8 cellular contexts compared by ENCODE assay signal in the genomic region with DNA sequence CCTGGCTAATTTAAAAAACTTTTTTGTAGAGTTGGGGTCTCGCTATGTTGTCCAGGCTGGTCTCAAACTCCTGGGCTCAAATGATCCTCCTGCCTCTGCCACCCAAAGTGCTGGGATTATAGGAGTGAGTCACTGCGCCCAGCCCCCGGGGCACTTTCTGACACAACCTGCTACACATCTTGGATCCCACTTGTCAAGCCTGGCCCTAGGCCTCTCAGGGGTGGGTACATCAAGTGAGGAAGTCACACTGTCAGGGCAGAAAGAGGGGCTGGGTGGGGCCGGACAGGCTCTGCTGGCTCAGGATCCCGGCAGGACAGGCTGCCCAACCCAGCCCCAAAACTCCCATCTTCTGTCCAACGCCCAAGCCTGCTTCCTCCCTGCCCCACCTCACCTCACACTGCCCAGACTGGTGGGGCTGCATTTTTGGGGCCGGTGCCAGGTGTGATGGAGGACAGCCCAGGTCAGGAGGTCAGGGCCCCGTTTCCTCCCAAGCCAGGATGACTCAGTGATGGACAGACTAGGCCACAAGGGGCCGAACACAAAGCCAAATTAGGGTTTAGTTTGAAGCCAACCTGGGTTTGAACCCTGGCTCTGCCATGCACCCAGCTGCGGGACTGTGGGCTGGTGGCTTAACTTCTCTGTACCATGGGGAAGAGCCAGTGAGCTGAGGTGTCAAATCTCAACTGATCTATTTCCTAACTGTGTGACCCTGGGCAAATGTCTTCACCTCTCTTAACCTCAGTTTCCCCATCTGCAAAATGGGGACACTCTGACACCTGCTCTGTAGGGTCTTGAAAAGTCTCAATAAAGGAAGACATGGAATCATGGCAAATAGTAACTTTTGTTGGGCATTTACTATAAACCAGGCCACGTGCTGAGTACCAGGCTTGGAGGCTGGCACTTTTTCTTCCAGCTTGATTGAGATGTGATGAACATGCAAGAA. TPM values are rescaled to one million over a fixed set of nuclear protein-coding genes. Genes with fewer than 3 reads are reported as not detected.
A peak's percentile ranks its signal among the peaks of the same experiment; 100 is the strongest.
DNase-seq lines count a peak whose midpoint lies in the region; ATAC-seq, FAIRE-seq and TF ChIP-seq lines count a peak whose summit lies in the region.
"Had no signal": no experiment of that assay in that cellular context is flagged by ENCODE, and none has a peak within 500 bp of the region (broad histone marks: within the 10 kb centered on the region; RNA-seq: fewer than 3 reads in every experiment).

No MANE protein-coding gene starts in this region.

- peak overlapping the region; percentile 55 for H3K9ac ChIP-seq in HUES6 (ENCODE audit: low read length)
- no peak overlapping the region for H3K9ac ChIP-seq in K562 (ENCODE audit: insufficient read depth in 1 of 2, low read depth in 2 of 2, low read length in 2 of 2)

- H3K27me3 ChIP-seq in HUES6 (ENCODE audit: control insufficient read depth, insufficient read depth, low read length): no peaks in the 10 kb centered on the region
- peaks cover 3 to 44% of the 10 kb centered on the region in 2 experiments; a peak in 3 of 5 replicates for H3K27me3 ChIP-seq in K562 (ENCODE audit: control insufficient read depth in 2 of 2, insufficient read depth in 2 of 2, low read length in 2 of 2)
- peaks cover 0 to 11% of the 10 kb centered on the region in 2 donors for H3K27me3 ChIP-seq in left lung
- H3K27me3 ChIP-seq in transverse colon: no peaks in the 10 kb centered on the region

- whole genome bisulfite sequencing in K562 (ENCODE audit: insufficient coverage, low coverage, missing lambda C conversion rate): 7% methylated on average over 9 of the region's 11 CpGs
- 47% methylated on average over 11 of the region's 11 CpGs; no CpG with 5 or more reads in 1 of the 2 donors for WGBS in transverse colon (ENCODE audit: low coverage in 1 of 2), 2 donors

- H3K27ac ChIP-seq in HUES6 (ENCODE audit: low read depth, low read length): no peak overlapping the region; the same call in 1 of the 2 replicates
- H3K27ac ChIP-seq in K562 (ENCODE audit: extremely low read depth, low read depth, low read length): no peak overlapping the region
- H3K27ac ChIP-seq in left lung: peak overlapping the region; percentile 63 to 73
- H3K27ac ChIP-seq in transverse colon: peak overlapping the region; percentile 60 to 89 (median 79)

- H3K79me2 ChIP-seq in K562 (ENCODE audit: control insufficient read depth, insufficient read depth, low read length): no peaks in the 10 kb centered on the region

- CTCF ChIA-PET in K562 (lab: Yijun Ruan, JAX; ENCODE audit: low intra/inter-chr PET ratio): no interaction called here

- H3K9me3 ChIP-seq in HUES6 (ENCODE audit: control insufficient read depth, insufficient read depth, low read depth, low read length) (no peaks in the 10 kb centered on the region), K562 (replicated peaks; ENCODE audit: control insufficient read depth, insufficient read depth, low read depth, low read length) (no peaks in the 10 kb centered on the region), left lung (no peaks in the 10 kb centered on the region), transverse colon (no peaks in the 10 kb centered on the region)

- TF ChIP-seq POLR2A in K562 (conservative IDR thresholded peaks at IDR 0.05) (no peak), transverse colon (IDR thresholded peaks at IDR 0.05) (no peak)

- TF ChIP-seq CTCF in K562 (IDR thresholded peaks at IDR 0.05 in 2 of 3, conservative IDR thresholded peaks at IDR 0.05 in 1 of 3; ENCODE audit: insufficient read depth in 2 of 3, low read depth in 1 of 3, low read length in 3 of 3) (no peak), left lung (IDR thresholded peaks at IDR 0.05) (no peak), transverse colon (IDR thresholded peaks at IDR 0.05) (no peak)

- no TSS peak for BruUV-seq in K562 (replicated peaks; lab: Mats Ljungman, UMichigan)

- H3K36me3 ChIP-seq in HUES6 (ENCODE audit: control insufficient read depth, insufficient read depth, low read length) (no peaks in the 10 kb centered on the region), K562 (ENCODE audit: control insufficient read depth, insufficient read depth, low read length) (no peaks in the 10 kb centered on the region), left lung (no peaks in the 10 kb centered on the region), transverse colon (no peaks in the 10 kb centered on the region)

- intact Hi-C loops in K562 (cut with micrococcal nuclease) (no loop called here), left lung (cut with DNase I) (no loop called here), transverse colon (cut with DNase I; ENCODE audit: low total_unique reads) (no loop called here)

- H4K20me1 ChIP-seq in K562 (replicated peaks; ENCODE audit: control insufficient read depth, insufficient read depth, low read length): 0 out of 2 replicates have a peak, but pooled peaks cover 3% of the 10 kb centered on the region

- H3K4me2 ChIP-seq in K562 (ENCODE audit: insufficient read depth, low read length): no peak overlapping the region

- no peak overlapping the region for H3K4me3 ChIP-seq in HUES6 (ENCODE audit: low read depth, low read length)
- no peak overlapping the region for H3K4me3 ChIP-seq in K562
- H3K4me3 ChIP-seq in left lung: no peak overlapping the region
- H3K4me3 ChIP-seq in transverse colon: no peak overlapping the region

- DNase-seq in K562 (ENCODE audit: extremely low read depth in 1 of 4, low spot score in 3 of 4) (no peak), left lung (peak; percentile 59 to 83), transverse colon (no peak), D341Med (ENCODE audit: low spot score) (no peak), foreskin melanocyte (no peak)
- DNase-seq in activated CD4-positive, alpha-beta T cell treated with anti-CD3 and anti-CD28 coated beads for 48 hours: no peak
- DNase-seq: activated CD8-positive, alpha-beta memory T cell treated with anti-CD3 and anti-CD28 coated beads, Interleukin-2, amount 50 U/mL, for 48 hours had no signal

- H3K4me1 ChIP-seq in HUES6 (ENCODE audit: control insufficient read depth, insufficient read depth, low read length) (peaks cover 60% of the 10 kb centered on the region), K562 (replicated peaks in 1 of 2; ENCODE audit: control insufficient read depth in 2 of 2, insufficient read depth in 2 of 2, low read length in 2 of 2) (peaks cover 4 to 33% of the 10 kb centered on the region in 2 experiments; a peak in 3 of 5 replicates), left lung (peaks cover 27 to 37% of the 10 kb centered on the region in 2 donors), transverse colon (peaks cover 20 to 35% (median 29%) of the 10 kb centered on the region in 4 donors)

- TF ChIP-seq RAD21 in K562 (CRISPR knock-in tag; conservative IDR thresholded peaks at IDR 0.05 in 1 of 2, IDR thresholded peaks at IDR 0.05 in 1 of 2): no peak

- in situ Hi-C loops in K562 (cut with MboI): no loop called here
- in situ Hi-C loops in transverse colon (cut with MboI; ENCODE audit: low pct_ligation_motif_present in 1 of 4, low pct_unique_long_range_greater_than_20kb in 1 of 4, low sequenced_read_pairs in 3 of 4): loop anchor here in 1 of 4 donors (10.0 kb wide), 1 partner anchor 101 kb away; a partner anchor contains a TSS

- ATAC-seq in K562 (no peak), left lung (peak; percentile 15)

- TF ChIP-seq EP300 in K562 (IDR thresholded peaks at IDR 0.05; ENCODE audit: low read length): no peak
- TF ChIP-seq EP300 in transverse colon (IDR thresholded peaks at IDR 0.05; ENCODE audit: low read depth): no peak

- POLR2A ChIA-PET in K562 (lab: Yijun Ruan, JAX): no interaction called here

- FAIRE-seq in K562 (lab: Jason Lieb, UNC): no peak

- no peak overlapping the region for H2AFZ ChIP-seq in K562 (ENCODE audit: low read depth, low read length)

- no peaks in the 10 kb centered on the region for H3K9me1 ChIP-seq in K562 (ENCODE audit: control insufficient read depth, insufficient read depth, low read length)

RNA-seq across cellular contexts. Expression of a gene that starts 8.9 kb away (rescaled TPM):
- total RNA-seq in K562 (2011; cell fraction: chromatin; rRNA removed; ENCODE audit: low replicate concordance): 0.07 and 0.19 TPM in 2 replicates
- 0.17 and 0.53 TPM in 2 replicates for total RNA-seq in K562 (2011; cell fraction: nucleolus; rRNA removed)
- total RNA-seq in K562 (2011; cell fraction: nucleoplasm; rRNA removed): 0.44 TPM in 1 of 2 replicates, not detected in the other
- 0.09 and 0.16 TPM in 2 replicates for total RNA-seq in K562 (2014; rRNA removed)
- total RNA-seq in K562 (2014; rRNA removed; fragmentation: Illumina TruSeq; extraction: Trizol): 0.03 TPM in 1 of 2 replicates, not detected in the other
- 0.04 TPM in 1 of 2 replicates, not detected in the other for total RNA-seq in K562 (2015; rRNA removed; fragmentation: Illumina TruSeq; extraction: Trizol)
- total RNA-seq in K562 (2021): 0.07 and 0.13 TPM in 2 replicates
- polyA plus RNA-seq in K562 (2011; rRNA removed): 0.05 and 0.07 TPM in 2 replicates
- polyA plus RNA-seq in K562 (2011; cell fraction: cytosol; rRNA removed): 0.04 TPM in 2 replicates
- 0.11 and 0.33 TPM in 2 replicates for polyA plus RNA-seq in K562 (2011; cell fraction: nucleus; rRNA removed)
- 0.13 and 0.22 TPM in 2 replicates for polyA plus RNA-seq in K562 (2012)
- 0.03 and 0.10 TPM in 2 replicates for polyA plus RNA-seq in K562 (2014; fragmentation: Illumina TruSeq; extraction: Trizol)
- polyA plus RNA-seq in K562 (2014; fragmentation: Nextera tagmentation; extraction: Ambion mirVana): under 1 TPM in 1 of 2 experiments, not detected in 1; 0.15 TPM
- 0.01 and 0.03 TPM in 2 replicates for polyA plus RNA-seq in K562 (2014; rRNA removed)
- 0.11 and 0.39 TPM in 2 replicates for polyA minus RNA-seq in K562 (2011; rRNA and poly(A)+ RNA removed)
- polyA minus RNA-seq in K562 (2011; cell fraction: cytosol; rRNA and poly(A)+ RNA removed): 0.19 and 0.27 TPM in 2 replicates
- 0.11 and 0.13 TPM in 2 replicates for polyA minus RNA-seq in K562 (2011; cell fraction: nucleus; rRNA and poly(A)+ RNA removed)
- total RNA-seq in left lung: 10 to 100 TPM; 69.8 to 77.1 TPM
- total RNA-seq in transverse colon: 10 to 100 TPM; 13.5 to 28.8 (median 22.8) TPM

RNA-seq across cellular contexts. Expression of a gene that starts 12.3 kb away (rescaled TPM):
- total RNA-seq in K562 (2011; cell fraction: chromatin; rRNA removed; ENCODE audit: low replicate concordance): 0.44 TPM in 1 of 2 replicates, not detected in the other
- not detected in 2 replicates for total RNA-seq in K562 (2011; cell fraction: nucleolus; rRNA removed)
- 0.22 TPM in 1 of 2 replicates, not detected in the other for total RNA-seq in K562 (2011; cell fraction: nucleoplasm; rRNA removed)
- not detected in 2 replicates for total RNA-seq in K562 (2014; rRNA removed)
- total RNA-seq in K562 (2014; rRNA removed; fragmentation: Illumina TruSeq; extraction: Trizol): not detected in 2 replicates
- not detected in 2 replicates for total RNA-seq in K562 (2015; rRNA removed; fragmentation: Illumina TruSeq; extraction: Trizol)
- total RNA-seq in K562 (2021): 0.22 TPM in 1 of 2 replicates, not detected in the other
- not detected in 2 replicates for polyA plus RNA-seq in K562 (2011; rRNA removed)
- polyA plus RNA-seq in K562 (2011; cell fraction: cytosol; rRNA removed): 0.01 and 0.15 TPM in 2 replicates
- polyA plus RNA-seq in K562 (2011; cell fraction: nucleus; rRNA removed): 0.01 TPM in 2 replicates
- polyA plus RNA-seq in K562 (2012): not detected in 2 replicates
- polyA plus RNA-seq in K562 (2014; fragmentation: Illumina TruSeq; extraction: Trizol): not detected in 2 replicates
- not detected for polyA plus RNA-seq in K562 (2014; fragmentation: Nextera tagmentation; extraction: Ambion mirVana)
- polyA plus RNA-seq in K562 (2014; rRNA removed): 0.11 TPM in 1 of 2 replicates, not detected in the other
- polyA minus RNA-seq in K562 (2011; rRNA and poly(A)+ RNA removed): not detected in 2 replicates
- not detected in 2 replicates for polyA minus RNA-seq in K562 (2011; cell fraction: cytosol; rRNA and poly(A)+ RNA removed)
- not detected in 2 replicates for polyA minus RNA-seq in K562 (2011; cell fraction: nucleus; rRNA and poly(A)+ RNA removed)
- under 1 TPM; 0.52 to 0.76 TPM for total RNA-seq in left lung
- 1 to 10 TPM in 1 of 4 donors, under 1 TPM in 3; 0.32 to 6.2 (median 0.53) TPM for total RNA-seq in transverse colon

Comparison
In these comparisons a context has a peak if more than half of its experiments do, and no peak if none do; other contexts are left out.
1. H3K27ac ChIP-seq: peak in left lung (2 of 2) and transverse colon (4 of 4); none in HUES6 (single experiment) and K562 (single experiment).
2. DNase-seq: peak in left lung (2 of 2); none in K562 (0 of 4), transverse colon (single experiment), activated CD4-positive, alpha-beta T cell treated with anti-CD3 and anti-CD28 coated beads for 48 hours (single experiment), D341Med (single experiment) and foreskin melanocyte (single experiment).
3. RNA of a gene that starts 8.9 kb away (total RNA-seq): 69.8 to 77.1 TPM in left lung and 13.5 to 28.8 TPM in transverse colon; 0.03 to 0.53 TPM in K562; every median in the first group is over 4 times any median in the second.